ENCODE assay signal across 24 cellular contexts in the genomic region with DNA sequence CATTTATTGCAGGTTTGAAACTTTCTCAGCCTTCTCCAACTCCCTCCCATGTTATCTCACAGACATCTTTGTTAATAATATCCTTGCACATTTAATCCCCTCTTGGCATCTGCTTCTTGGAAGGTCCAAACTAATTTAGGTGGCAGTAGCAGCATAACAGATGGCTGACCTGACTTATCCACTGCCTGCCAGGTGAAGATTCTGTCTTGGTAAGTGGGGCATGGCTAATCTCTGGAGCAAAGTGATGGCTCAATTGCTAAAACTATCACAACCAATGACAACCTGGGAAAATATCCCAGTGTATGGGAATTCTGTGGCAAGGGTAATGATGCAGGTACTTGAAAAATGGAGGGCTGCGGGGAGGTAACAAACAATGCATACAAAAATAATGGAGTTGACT. TPM values are rescaled to one million over a fixed set of nuclear protein-coding genes. Genes with fewer than 3 reads are reported as not detected.
DNase-seq lines count a peak whose midpoint lies in the region; ATAC-seq, FAIRE-seq and TF ChIP-seq lines count a peak whose summit lies in the region.
"Had no signal": no experiment of that assay in that cellular context is flagged by ENCODE, and none has a peak within 500 bp of the region (broad histone marks: within the 10 kb centered on the region; RNA-seq: fewer than 3 reads in every experiment).

No MANE protein-coding gene starts in this region.

- H3K27ac ChIP-seq in A549 (no peak overlapping the region), kidney (ENCODE audit: low read depth in 2 of 2, low read length in 2 of 2) (no peak overlapping the region)
- H3K27ac ChIP-seq: 22Rv1; BLaER1 treated with 17β-estradiol and CSF1 and Interleukin-3, amounts not matched to agents 10 nM and 100 nM; GM23248 had no signal

- FAIRE-seq in A549 (lab: Jason Lieb, UNC) (peak; percentile 76), bronchial epithelial cell (lab: Jason Lieb, UNC) (peak; percentile 62), kidney (lab: Jason Lieb, UNC) (no peak)
- FAIRE-seq: A204.1, G401.6, GM12892, GM19239, H1 had no signal

- POLR2A ChIA-PET in A549 (lab: Yijun Ruan, JAX): no interaction called here

- ATAC-seq in A549: no peak
- ATAC-seq in GM18520 (IDR thresholded peaks at IDR 0.05; ENCODE audit: unreplicated experiment): no peak

- CTCF ChIA-PET in A549 (lab: Yijun Ruan, JAX): no interaction called here

- H3K4me2 ChIP-seq in A549: no peak overlapping the region
- H3K4me2 ChIP-seq: BLaER1 treated with 17β-estradiol and CSF1 and Interleukin-3, amounts not matched to agents 10 nM and 100 nM had no signal

- WGBS in A549 (ENCODE audit: missing lambda C conversion rate): 8% methylated on average over 1 of the region's 1 CpG

- TF ChIP-seq CTCF in A549 (IDR thresholded peaks at IDR 0.05): no peak
- no peak for TF ChIP-seq CTCF in bronchial epithelial cell (IDR thresholded peaks at IDR 0.05; ENCODE audit: insufficient read depth, low read length, severe bottlenecking)
- TF ChIP-seq CTCF in kidney (IDR thresholded peaks at IDR 0.05; ENCODE audit: borderline replicate concordance, extremely low read depth, insufficient read depth): no peak

- H3K9ac ChIP-seq in kidney (ENCODE audit: low read length in 2 of 2): no peak overlapping the region
- H3K9ac ChIP-seq: BLaER1 treated with 17β-estradiol and CSF1 and Interleukin-3, amounts not matched to agents 10 nM and 100 nM; GM23248 had no signal

- no peak for DNase-seq in A549 (ENCODE audit: low read depth in 1 of 2, low spot score in 1 of 2)
- peak; percentile 28 for DNase-seq in NCI-H524 treated with DMSO at 0.1 percent for 48 hours (lab: John Stamatoyannopoulos, UW)
- DNase-seq in bronchial epithelial cell (ENCODE audit: low read depth): no peak
- DNase-seq in CD1c-positive myeloid dendritic cell (ENCODE audit: extremely low spot score): no peak
- no peak for DNase-seq in kidney
- DNase-seq: ACHN; AML-193; BE2C; Calu3; CD4-positive, alpha-beta memory T cell; COR-L47; DMS53; DMS79 treated with DMSO at 0.1 percent for 48 hours; GM23248; H7; HCEC 1CT had no signal

- no peak for TF ChIP-seq EP300 in A549 (IDR thresholded peaks at IDR 0.05)

- no peaks in the 10 kb centered on the region; the same call in 2 of the 3 replicates for H3K9me3 ChIP-seq in A549
- H3K9me3 ChIP-seq in kidney (ENCODE audit: control insufficient read depth in 1 of 2, low read length in 2 of 2): peaks cover 0 to 9% of the 10 kb centered on the region in 2 donors
- H3K9me3 ChIP-seq: BE2C had no signal

- no peak for TF ChIP-seq RAD21 in A549 (conservative IDR thresholded peaks at IDR 0.05 in 1 of 2, IDR thresholded peaks at IDR 0.05 in 1 of 2)

- no peak for TF ChIP-seq POLR2A in A549 (IDR thresholded peaks at IDR 0.05; ENCODE audit: low read length)

- intact Hi-C loops in kidney (cut with DNase I): no loop called here

- no peak overlapping the region for H3K4me3 ChIP-seq in A549
- H3K4me3 ChIP-seq in bronchial epithelial cell (ENCODE audit: low read depth, low read length): no peak overlapping the region
- H3K4me3 ChIP-seq in kidney (ENCODE audit: low read length in 2 of 2): no peak overlapping the region
- H3K4me3 ChIP-seq: BLaER1 treated with 17β-estradiol and CSF1 and Interleukin-3, amounts not matched to agents 10 nM and 100 nM; GM23248 had no signal

- H3K36me3 ChIP-seq in bronchial epithelial cell (ENCODE audit: control insufficient read depth, insufficient read depth, low read length) (no peaks in the 10 kb centered on the region), kidney (ENCODE audit: control insufficient read depth in 1 of 2, insufficient read depth in 2 of 2, low read length in 2 of 2) (no peaks in the 10 kb centered on the region)
- H3K36me3 ChIP-seq: BE2C; BLaER1 treated with 17β-estradiol and CSF1 and Interleukin-3, amounts not matched to agents 10 nM and 100 nM had no signal

- H3K4me1 ChIP-seq in A549: no peaks in the 10 kb centered on the region
- no peaks in the 10 kb centered on the region for H3K4me1 ChIP-seq in kidney (ENCODE audit: control insufficient read depth in 1 of 2, insufficient read depth in 1 of 2, low read depth in 1 of 2, low read length in 2 of 2)
- H3K4me1 ChIP-seq: BE2C; BLaER1 treated with 17β-estradiol and CSF1 and Interleukin-3, amounts not matched to agents 10 nM and 100 nM had no signal

- no peaks in the 10 kb centered on the region for H3K27me3 ChIP-seq in bronchial epithelial cell (ENCODE audit: control insufficient read depth, insufficient read depth, low read length)
- H3K27me3 ChIP-seq: BE2C; BLaER1 treated with 17β-estradiol and CSF1 and Interleukin-3, amounts not matched to agents 10 nM and 100 nM had no signal

TF ChIP-seq in A549, 52 proteins besides CTCF, POLR2A, EP300 and RAD21:
- TF ChIP-seq, protein P1, sequence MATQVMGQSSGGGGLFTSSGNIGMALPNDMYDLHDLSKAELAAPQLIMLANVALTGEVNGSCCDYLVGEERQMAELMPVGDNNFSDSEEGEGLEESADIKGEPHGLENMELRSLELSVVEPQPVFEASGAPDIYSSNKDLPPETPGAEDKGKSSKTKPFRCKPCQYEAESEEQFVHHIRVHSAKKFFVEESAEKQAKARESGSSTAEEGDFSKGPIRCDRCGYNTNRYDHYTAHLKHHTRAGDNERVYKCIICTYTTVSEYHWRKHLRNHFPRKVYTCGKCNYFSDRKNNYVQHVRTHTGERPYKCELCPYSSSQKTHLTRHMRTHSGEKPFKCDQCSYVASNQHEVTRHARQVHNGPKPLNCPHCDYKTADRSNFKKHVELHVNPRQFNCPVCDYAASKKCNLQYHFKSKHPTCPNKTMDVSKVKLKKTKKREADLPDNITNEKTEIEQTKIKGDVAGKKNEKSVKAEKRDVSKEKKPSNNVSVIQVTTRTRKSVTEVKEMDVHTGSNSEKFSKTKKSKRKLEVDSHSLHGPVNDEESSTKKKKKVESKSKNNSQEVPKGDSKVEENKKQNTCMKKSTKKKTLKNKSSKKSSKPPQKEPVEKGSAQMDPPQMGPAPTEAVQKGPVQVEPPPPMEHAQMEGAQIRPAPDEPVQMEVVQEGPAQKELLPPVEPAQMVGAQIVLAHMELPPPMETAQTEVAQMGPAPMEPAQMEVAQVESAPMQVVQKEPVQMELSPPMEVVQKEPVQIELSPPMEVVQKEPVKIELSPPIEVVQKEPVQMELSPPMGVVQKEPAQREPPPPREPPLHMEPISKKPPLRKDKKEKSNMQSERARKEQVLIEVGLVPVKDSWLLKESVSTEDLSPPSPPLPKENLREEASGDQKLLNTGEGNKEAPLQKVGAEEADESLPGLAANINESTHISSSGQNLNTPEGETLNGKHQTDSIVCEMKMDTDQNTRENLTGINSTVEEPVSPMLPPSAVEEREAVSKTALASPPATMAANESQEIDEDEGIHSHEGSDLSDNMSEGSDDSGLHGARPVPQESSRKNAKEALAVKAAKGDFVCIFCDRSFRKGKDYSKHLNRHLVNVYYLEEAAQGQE (IDR thresholded peaks at IDR 0.05): no peak
- no peak for TF ChIP-seq HDAC2 (IDR thresholded peaks at IDR 0.05)
- TF ChIP-seq RNF2 (IDR thresholded peaks at IDR 0.05; ENCODE audit: borderline replicate concordance, low read depth): no peak
- TF ChIP-seq, protein P2, sequence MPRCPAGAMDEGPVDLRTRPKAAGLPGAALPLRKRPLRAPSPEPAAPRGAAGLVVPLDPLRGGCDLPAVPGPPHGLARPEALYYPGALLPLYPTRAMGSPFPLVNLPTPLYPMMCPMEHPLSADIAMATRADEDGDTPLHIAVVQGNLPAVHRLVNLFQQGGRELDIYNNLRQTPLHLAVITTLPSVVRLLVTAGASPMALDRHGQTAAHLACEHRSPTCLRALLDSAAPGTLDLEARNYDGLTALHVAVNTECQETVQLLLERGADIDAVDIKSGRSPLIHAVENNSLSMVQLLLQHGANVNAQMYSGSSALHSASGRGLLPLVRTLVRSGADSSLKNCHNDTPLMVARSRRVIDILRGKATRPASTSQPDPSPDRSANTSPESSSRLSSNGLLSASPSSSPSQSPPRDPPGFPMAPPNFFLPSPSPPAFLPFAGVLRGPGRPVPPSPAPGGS (IDR thresholded peaks at IDR 0.05): no peak
- TF ChIP-seq HOXB13 (CRISPR knock-in tag; IDR thresholded peaks at IDR 0.05; ENCODE audit: low read depth): no peak
- TF ChIP-seq RFX5 (IDR thresholded peaks at IDR 0.05): no peak
- no peak for TF ChIP-seq CEBPB (IDR thresholded peaks at IDR 0.05)
- no peak for TF ChIP-seq SMC3 (IDR thresholded peaks at IDR 0.05)
TF ChIP-seq in A549: peak in this region for 0.

RNA-seq across cellular contexts. Expression of a gene that starts 58.2 kb away (rescaled TPM):
- polyA plus RNA-seq in A549 (2011; rRNA removed) (10.5 and 15.2 TPM in 2 replicates), A549 (2017; fragmentation: RNase III; extraction: RNeasy Plus Mini Kit Qiagen cat#74134 plus additional on column Dnase treatment) (3.5 to 4.7 TPM (median 3.7 TPM) in 3 replicates), kidney (ENCODE audit: insufficient read depth, low read depth, low replicate concordance) (1.7 TPM)
- 6.3 and 6.7 TPM in 2 replicates for polyA plus RNA-seq in A549 (2012; cell fraction: cytosol; rRNA removed)
- 7.2 and 8.9 TPM in 2 replicates for polyA plus RNA-seq in A549 (2012; cell fraction: nucleus; rRNA removed)
- polyA minus RNA-seq in A549 (2011; rRNA and poly(A)+ RNA removed): 36.7 and 38.8 TPM in 2 replicates
- total RNA-seq in bronchial epithelial cell (1.6 and 2.4 TPM in 2 replicates), kidney (9.3 TPM)
